1 cellular context compared by ENCODE assay signal in the genomic region with DNA sequence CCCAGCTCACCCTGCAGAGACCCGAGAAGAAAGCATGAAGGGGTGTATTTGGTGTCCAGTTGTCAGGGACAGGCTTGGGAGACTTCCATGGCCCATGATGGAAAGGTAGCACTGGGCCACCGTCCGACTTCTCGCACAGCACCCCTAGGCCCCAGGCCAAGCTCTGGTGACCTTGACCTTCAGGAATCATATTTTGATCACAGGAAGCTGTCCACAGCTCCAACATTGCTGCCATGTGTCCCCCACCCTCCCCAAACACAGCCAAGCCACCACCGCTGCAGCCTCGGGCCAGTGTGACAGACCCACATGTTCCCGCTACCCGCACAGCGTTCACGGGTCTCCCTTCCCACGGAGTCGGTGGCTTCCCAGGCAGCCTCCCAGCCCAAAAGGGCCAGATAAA.
TF ChIP-seq lines count a peak whose summit lies in the region.

No MANE protein-coding gene starts in this region.

TF ChIP-seq in liver, 16 proteins besides CTCF, POLR2A, EP300 and RAD21 (continued from another document):
- TF ChIP-seq, protein P1, sequence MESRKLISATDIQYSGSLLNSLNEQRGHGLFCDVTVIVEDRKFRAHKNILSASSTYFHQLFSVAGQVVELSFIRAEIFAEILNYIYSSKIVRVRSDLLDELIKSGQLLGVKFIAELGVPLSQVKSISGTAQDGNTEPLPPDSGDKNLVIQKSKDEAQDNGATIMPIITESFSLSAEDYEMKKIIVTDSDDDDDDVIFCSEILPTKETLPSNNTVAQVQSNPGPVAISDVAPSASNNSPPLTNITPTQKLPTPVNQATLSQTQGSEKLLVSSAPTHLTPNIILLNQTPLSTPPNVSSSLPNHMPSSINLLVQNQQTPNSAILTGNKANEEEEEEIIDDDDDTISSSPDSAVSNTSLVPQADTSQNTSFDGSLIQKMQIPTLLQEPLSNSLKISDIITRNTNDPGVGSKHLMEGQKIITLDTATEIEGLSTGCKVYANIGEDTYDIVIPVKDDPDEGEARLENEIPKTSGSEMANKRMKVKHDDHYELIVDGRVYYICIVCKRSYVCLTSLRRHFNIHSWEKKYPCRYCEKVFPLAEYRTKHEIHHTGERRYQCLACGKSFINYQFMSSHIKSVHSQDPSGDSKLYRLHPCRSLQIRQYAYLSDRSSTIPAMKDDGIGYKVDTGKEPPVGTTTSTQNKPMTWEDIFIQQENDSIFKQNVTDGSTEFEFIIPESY (IDR thresholded peaks at IDR 0.05), result no peak
